In genomic region chr1:117009132-117009531, GRCh38 we compare ENCODE assay signal across 15 cellular contexts. TPM values are rescaled to one million over a fixed set of nuclear protein-coding genes. Genes with fewer than 3 reads are reported as not detected.
DNase-seq lines count a peak whose midpoint lies in the region; ATAC-seq and TF ChIP-seq lines count a peak whose summit lies in the region.
"Had no signal": no experiment of that assay in that cellular context is flagged by ENCODE, and none has a peak within 500 bp of the region (broad histone marks: within the 10 kb centered on the region; RNA-seq: fewer than 3 reads in every experiment).

No MANE protein-coding gene starts in this region.

- no peaks in the 10 kb centered on the region for H3K9me3 ChIP-seq in BLaER1
- H3K9me3 ChIP-seq in effector memory CD4-positive, alpha-beta T cell (ENCODE audit: control insufficient read depth, low read length), result no peaks in the 10 kb centered on the region
- H3K9me3 ChIP-seq: Caco-2, uterus had no signal

- CTCF ChIA-PET in HEK293T (lab: Yijun Ruan, JAX), result no interaction called here

- H3K27me3 Mint-ChIP-seq in HFFc6 (ENCODE audit: insufficient read depth), result peaks cover 5% of the 10 kb centered on the region
- H3K27me3 Mint-ChIP-seq: naive B cell had no signal

- H3K27ac ChIP-seq in BLaER1, result no peak overlapping the region
- peak overlapping the region; percentile 22 for H3K27ac ChIP-seq in effector memory CD4-positive, alpha-beta T cell (ENCODE audit: insufficient read depth, low read length, poor library complexity, severe bottlenecking)
- H3K27ac ChIP-seq: cardiac muscle cell, uterus had no signal

- POLR2A ChIA-PET in HEK293T (lab: Yijun Ruan, JAX), result interaction anchor here (1.3 kb wide), 1 partner anchor 51 kb away, joined by 3 read pairs; the partner anchor contains the start of gene TTF2

- H3K9ac ChIP-seq in BLaER1, result no peak overlapping the region

- DNase-seq in GM12865 (ENCODE audit: low read depth), result peak; percentile 18
- DNase-seq in OCI-M1 (lab: John Stamatoyannopoulos, UW), result peak; percentile 66
- DNase-seq in effector memory CD4-positive, alpha-beta T cell, result no peak
- DNase-seq in HEK293T (ENCODE audit: extremely low spot score), result no peak
- no peak for DNase-seq in HFFc6
- DNase-seq: Caco-2; naive B cell; NCI-H748 treated with DMSO at 0.1 percent for 48 hours; stimulated activated CD8-positive, alpha-beta memory T cell treated with anti-CD3 and anti-CD28 coated beads, Interleukin-4, amount 100 ng/mL, for 48 hours; uterus had no signal

- H3K4me3 Mint-ChIP-seq in HFFc6, result no peak overlapping the region
- H3K4me3 Mint-ChIP-seq: naive B cell had no signal

- no peaks in the 10 kb centered on the region for H3K27me3 ChIP-seq in BLaER1
- H3K27me3 ChIP-seq in effector memory CD4-positive, alpha-beta T cell (replicated peaks; ENCODE audit: control insufficient read depth, insufficient read depth, low read length, poor library complexity, severe bottlenecking), result no peaks in the 10 kb centered on the region
- H3K27me3 ChIP-seq: cardiac muscle cell, uterus had no signal

- peak overlapping the region; percentile 36 for H3K4me2 ChIP-seq in BLaER1

- no peaks in the 10 kb centered on the region for H4K20me1 ChIP-seq in BLaER1

- no peak overlapping the region for H3K27ac Mint-ChIP-seq in HFFc6

- H3K4me3 ChIP-seq in BLaER1 (no peak overlapping the region), GM12865 (ENCODE audit: low read depth, low read length) (no peak overlapping the region)
- no peak overlapping the region for H3K4me3 ChIP-seq in effector memory CD4-positive, alpha-beta T cell (ENCODE audit: insufficient read depth, low read depth, low read length, poor library complexity, severe bottlenecking)
- H3K4me3 ChIP-seq: cardiac muscle cell, uterus had no signal

- H3K4me1 Mint-ChIP-seq in HFFc6 (ENCODE audit: low read depth), result no peaks in the 10 kb centered on the region
- H3K4me1 Mint-ChIP-seq: naive B cell had no signal

- ATAC-seq in HG03565 (IDR thresholded peaks at IDR 0.05; ENCODE audit: unreplicated experiment) (no peak), GM19455 (IDR thresholded peaks at IDR 0.05; ENCODE audit: unreplicated experiment) (no peak)

- peaks cover 10% of the 10 kb centered on the region for H3K4me1 ChIP-seq in BLaER1
- H3K4me1 ChIP-seq in effector memory CD4-positive, alpha-beta T cell (ENCODE audit: control insufficient read depth, insufficient read depth, low read length, poor library complexity, severe bottlenecking), result no peaks in the 10 kb centered on the region
- H3K4me1 ChIP-seq: uterus had no signal

- H3K36me3 Mint-ChIP-seq in HFFc6 (ENCODE audit: low read depth), result no peaks in the 10 kb centered on the region
- H3K36me3 Mint-ChIP-seq: naive B cell had no signal

- no peaks in the 10 kb centered on the region for H3K36me3 ChIP-seq in BLaER1
- no peaks in the 10 kb centered on the region for H3K36me3 ChIP-seq in effector memory CD4-positive, alpha-beta T cell (ENCODE audit: control insufficient read depth, insufficient read depth, low read length)
- H3K36me3 ChIP-seq: cardiac muscle cell, uterus had no signal

- H3K9me3 Mint-ChIP-seq in HFFc6, result no peaks in the 10 kb centered on the region
- H3K9me3 Mint-ChIP-seq: naive B cell had no signal

- TF ChIP-seq CTCF in GM12865 (IDR thresholded peaks at IDR 0.05; ENCODE audit: insufficient read depth, low read depth, low read length, missing control alignments), result no peak
- no peak for TF ChIP-seq CTCF in HFFc6 (IDR thresholded peaks at IDR 0.05)

TF ChIP-seq in HEK293T, 16 proteins besides CTCF, POLR2A, EP300 and RAD21:
- TF ChIP-seq ARNT (IDR thresholded peaks at IDR 0.05) (no peak), HDGF (IDR thresholded peaks at IDR 0.05; ENCODE audit: borderline replicate concordance) (no peak), NFRKB (IDR thresholded peaks at IDR 0.05) (no peak), ZNF384 (IDR thresholded peaks at IDR 0.05) (no peak), L3MBTL2 (conservative IDR thresholded peaks at IDR 0.05) (no peak), CTBP1 (IDR thresholded peaks at IDR 0.05; ENCODE audit: borderline replicate concordance) (no peak), FOXK2 (IDR thresholded peaks at IDR 0.05) (no peak), PKNOX1 (IDR thresholded peaks at IDR 0.05) (no peak), TARDBP (IDR thresholded peaks at IDR 0.05) (no peak), LEF1 (IDR thresholded peaks at IDR 0.05; ENCODE audit: borderline replicate concordance) (no peak), ELF4 (IDR thresholded peaks at IDR 0.05) (no peak), FOXM1 (IDR thresholded peaks at IDR 0.05; ENCODE audit: borderline replicate concordance) (no peak), FOXA1 (IDR thresholded peaks at IDR 0.05) (no peak), BHLHE40 (IDR thresholded peaks at IDR 0.05; ENCODE audit: borderline replicate concordance) (no peak), SUZ12 (IDR thresholded peaks at IDR 0.05) (no peak), SP1 (IDR thresholded peaks at IDR 0.05) (no peak)

RNA-seq across cellular contexts. Expression of gene CD101, which starts 7.6 kb away (rescaled TPM):
- not detected for total RNA-seq in HFFc6 (2021; fragmentation: NEBNext Ultra II Directional; extraction: Animal tissue kit (Norgen Biotek cat#: 25700))
- total RNA-seq: fibroblast of lung had no signal

RNA-seq across cellular contexts. Expression of gene TTF2, which starts 51.0 kb away (rescaled TPM):
- total RNA-seq in HFFc6 (2021; fragmentation: NEBNext Ultra II Directional; extraction: Animal tissue kit (Norgen Biotek cat#: 25700)), result 10 to 100 TPM; 18.7 to 28.6 (median 24.2) TPM

Comparison
In these comparisons a context has a peak if more than half of its experiments do, and no peak if none do; other contexts are left out.
1. DNase-seq: peak in GM12865 (single experiment) and OCI-M1 (single experiment); none in effector memory CD4-positive, alpha-beta T cell (0 of 3), HEK293T (single experiment) and HFFc6 (single experiment).